9 cellular contexts compared by ENCODE assay signal in the genomic region with DNA sequence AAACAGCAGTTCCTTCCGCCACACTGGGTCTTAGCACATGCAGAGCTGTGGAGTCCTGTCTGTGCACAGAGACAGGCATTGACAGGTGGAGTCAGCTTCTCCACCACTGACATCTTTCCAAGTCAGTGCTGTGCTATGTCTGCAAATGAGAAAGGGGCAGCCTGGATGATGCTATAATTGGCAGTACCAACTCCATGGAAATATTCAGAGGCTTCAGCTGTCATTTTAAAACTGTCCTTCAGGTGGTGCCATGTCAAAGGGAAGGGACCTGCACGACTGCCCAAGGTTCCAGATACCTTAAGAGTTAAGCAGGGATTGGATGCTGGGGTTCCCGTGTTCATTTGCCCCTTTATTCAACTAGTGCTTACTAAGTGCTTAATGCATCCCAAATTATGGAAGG.
DNase-seq lines count a peak whose midpoint lies in the region; ATAC-seq, FAIRE-seq and TF ChIP-seq lines count a peak whose summit lies in the region.
"Had no signal": no experiment of that assay in that cellular context is flagged by ENCODE, and none has a peak within 500 bp of the region (broad histone marks: within the 10 kb centered on the region; RNA-seq: fewer than 3 reads in every experiment).

No MANE protein-coding gene starts in this region.

- peaks cover 9% of the 10 kb centered on the region for H3K9me3 Mint-ChIP-seq in nephron
- H3K9me3 Mint-ChIP-seq: activated T-cell treated with anti-CD3 and anti-CD28 coated beads, Interleukin-2, amount 50 U/mL, for 72 hours had no signal

- peaks cover 11% of the 10 kb centered on the region for H3K27me3 Mint-ChIP-seq in nephron (ENCODE audit: low read depth)

- H3K27ac Mint-ChIP-seq in nephron: no peak overlapping the region
- H3K27ac Mint-ChIP-seq: activated T-cell treated with anti-CD3 and anti-CD28 coated beads, Interleukin-2, amount 50 U/mL, for 72 hours had no signal

- peaks cover 5% of the 10 kb centered on the region for H3K36me3 Mint-ChIP-seq in nephron (ENCODE audit: low read depth)

- no peak overlapping the region for H3K4me3 Mint-ChIP-seq in nephron
- H3K4me3 Mint-ChIP-seq: activated T-cell treated with anti-CD3 and anti-CD28 coated beads, Interleukin-2, amount 50 U/mL, for 72 hours had no signal

- DNase-seq in NCI-H1417 (lab: John Stamatoyannopoulos, UW): peak; percentile 0 to 22 (median 3)
- DNase-seq in NCI-H1417 treated with DMSO at 0.1 percent for 48 hours (lab: John Stamatoyannopoulos, UW): no peak
- DNase-seq in LHCN-M2 (ENCODE audit: low read depth): peak; percentile 12
- no peak for DNase-seq in astrocyte of the spinal cord (ENCODE audit: low read depth, low spot score)
- DNase-seq in effector CD8-positive, alpha-beta T cell (lab: John Stamatoyannopoulos, UW): no peak
- DNase-seq in RCC 7860 (ENCODE audit: low spot score): no peak

- TF ChIP-seq CTCF in astrocyte of the spinal cord (IDR thresholded peaks at IDR 0.05; ENCODE audit: low read depth, low read length) (peak; percentile 14), nephron (IDR thresholded peaks at IDR 0.05; ENCODE audit: unreplicated experiment in 3 of 3) (peak in 2 of 3 experiments; percentile 12 to 15)

- FAIRE-seq in RCC 7860 (lab: Jason Lieb, UNC): no peak

- peaks cover 9% of the 10 kb centered on the region for H3K4me1 Mint-ChIP-seq in nephron

- in situ Hi-C loops in astrocyte of the spinal cord (cut with HindIII; ENCODE audit: low sequenced_read_pairs): no loop called here

- no peak for ATAC-seq in GM18873 (IDR thresholded peaks at IDR 0.05; ENCODE audit: low FRiP score, unreplicated experiment)

- no peak overlapping the region for H3K4me3 ChIP-seq in astrocyte of the spinal cord (ENCODE audit: low read depth, low read length)

Comparison
In these comparisons a context has a peak if more than half of its experiments do, and no peak if none do; other contexts are left out.
1. DNase-seq: peak in NCI-H1417 (3 of 3) and LHCN-M2 (single experiment); none in NCI-H1417 treated with DMSO at 0.1 percent for 48 hours (single experiment), astrocyte of the spinal cord (single experiment), effector CD8-positive, alpha-beta T cell (single experiment) and RCC 7860 (single experiment).